Comparison of ENCODE assay signal across 1 cellular context in the genomic region with DNA sequence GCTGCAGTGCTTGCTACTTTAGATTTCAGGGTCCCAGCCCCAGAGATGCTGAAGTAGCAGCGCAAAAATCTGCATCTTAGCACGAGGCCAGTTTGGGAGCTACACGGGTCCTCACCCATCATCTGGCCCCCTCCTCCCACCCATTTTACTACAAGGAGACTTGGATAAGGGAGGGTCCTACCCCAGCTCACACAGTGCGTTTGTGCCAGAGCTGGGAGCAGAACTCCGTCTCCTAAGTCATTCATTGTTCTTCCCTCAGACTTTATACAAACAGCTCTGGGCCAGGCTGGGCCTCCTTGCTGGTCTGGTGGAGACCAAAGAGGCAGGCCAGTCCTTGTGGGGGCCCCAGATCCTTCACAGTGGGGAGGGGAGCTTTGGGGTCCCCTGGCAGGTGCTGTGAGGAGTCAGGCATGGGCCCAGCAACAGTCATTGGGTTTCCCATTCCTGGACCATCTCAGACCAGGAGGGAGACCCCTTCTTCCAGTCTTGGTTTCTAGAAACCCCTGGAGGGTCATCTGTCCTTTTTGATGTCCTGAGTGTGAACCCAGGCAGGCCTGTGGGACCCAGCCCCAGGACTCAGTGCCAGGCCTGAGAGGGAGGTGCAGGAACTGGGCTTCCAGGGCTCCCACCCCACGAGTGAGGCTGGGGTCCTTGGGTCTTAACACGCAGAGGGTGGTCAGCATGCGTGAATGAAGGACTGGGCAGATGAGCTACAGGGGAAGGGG.
TF ChIP-seq lines count a peak whose summit lies in the region.

No MANE protein-coding gene starts in this region.

TF ChIP-seq in K562, 482 proteins besides CTCF, POLR2A, EP300 and RAD21:
- TF ChIP-seq, protein P1, sequence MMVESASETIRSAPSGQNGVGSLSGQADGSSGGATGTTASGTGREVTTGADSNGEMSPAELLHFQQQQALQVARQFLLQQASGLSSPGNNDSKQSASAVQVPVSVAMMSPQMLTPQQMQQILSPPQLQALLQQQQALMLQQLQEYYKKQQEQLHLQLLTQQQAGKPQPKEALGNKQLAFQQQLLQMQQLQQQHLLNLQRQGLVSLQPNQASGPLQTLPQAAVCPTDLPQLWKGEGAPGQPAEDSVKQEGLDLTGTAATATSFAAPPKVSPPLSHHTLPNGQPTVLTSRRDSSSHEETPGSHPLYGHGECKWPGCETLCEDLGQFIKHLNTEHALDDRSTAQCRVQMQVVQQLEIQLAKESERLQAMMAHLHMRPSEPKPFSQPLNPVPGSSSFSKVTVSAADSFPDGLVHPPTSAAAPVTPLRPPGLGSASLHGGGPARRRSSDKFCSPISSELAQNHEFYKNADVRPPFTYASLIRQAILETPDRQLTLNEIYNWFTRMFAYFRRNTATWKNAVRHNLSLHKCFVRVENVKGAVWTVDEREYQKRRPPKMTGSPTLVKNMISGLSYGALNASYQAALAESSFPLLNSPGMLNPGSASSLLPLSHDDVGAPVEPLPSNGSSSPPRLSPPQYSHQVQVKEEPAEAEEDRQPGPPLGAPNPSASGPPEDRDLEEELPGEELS (CRISPR knock-in tag; IDR thresholded peaks at IDR 0.05; ENCODE audit: borderline replicate concordance), result 0 out of 2 replicates have a peak, but pooled peaks have one; percentile 40
- 0 out of 2 replicates have a peak, but pooled peaks have one; percentile 31 for TF ChIP-seq GABPB1 (CRISPR knock-in tag; IDR thresholded peaks at IDR 0.05)
- TF ChIP-seq, protein P2, sequence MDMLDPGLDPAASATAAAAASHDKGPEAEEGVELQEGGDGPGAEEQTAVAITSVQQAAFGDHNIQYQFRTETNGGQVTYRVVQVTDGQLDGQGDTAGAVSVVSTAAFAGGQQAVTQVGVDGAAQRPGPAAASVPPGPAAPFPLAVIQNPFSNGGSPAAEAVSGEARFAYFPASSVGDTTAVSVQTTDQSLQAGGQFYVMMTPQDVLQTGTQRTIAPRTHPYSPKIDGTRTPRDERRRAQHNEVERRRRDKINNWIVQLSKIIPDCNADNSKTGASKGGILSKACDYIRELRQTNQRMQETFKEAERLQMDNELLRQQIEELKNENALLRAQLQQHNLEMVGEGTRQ (CRISPR knock-in tag; IDR thresholded peaks at IDR 0.05), result no peak
TF ChIP-seq in K562: peak in this region for 2.
